In genomic region chr10:88077977-88078376, GRCh38 we compare ENCODE assay signal across 18 cellular contexts.
DNase-seq lines count a peak whose midpoint lies in the region; ATAC-seq, FAIRE-seq and TF ChIP-seq lines count a peak whose summit lies in the region.
"Had no signal": no experiment of that assay in that cellular context is flagged by ENCODE, and none has a peak within 500 bp of the region (broad histone marks: within the 10 kb centered on the region; RNA-seq: fewer than 3 reads in every experiment).

No MANE protein-coding gene starts in this region.

- peak overlapping the region; percentile 30 for H2BK12ac ChIP-seq in trophoblast cell (ENCODE audit: low read length)

- peaks cover 3 to 8% of the 10 kb centered on the region in 2 experiments for H3K4me1 ChIP-seq in trophoblast cell (ENCODE audit: control insufficient read depth in 1 of 2, insufficient read depth in 2 of 2, low read length in 2 of 2)
- H3K4me1 ChIP-seq: BE2C had no signal

- no peak for TF ChIP-seq POLR2A in GM12891 (IDR thresholded peaks at IDR 0.05; ENCODE audit: low read depth, low read length)

- ATAC-seq in GM19463 (IDR thresholded peaks at IDR 0.05; ENCODE audit: unreplicated experiment) (no peak), left cardiac atrium (no peak)
- ATAC-seq: HCT116 had no signal

- H3K27ac ChIP-seq in trophoblast cell (ENCODE audit: low read depth, low read length), result no peak overlapping the region

- no peak overlapping the region for H2AK5ac ChIP-seq in trophoblast cell (ENCODE audit: low read length)

- no peak overlapping the region for H3K9ac ChIP-seq in trophoblast cell (ENCODE audit: low read length)

- H3K23ac ChIP-seq in trophoblast cell (ENCODE audit: low read length), result no peak overlapping the region

- H4K91ac ChIP-seq in trophoblast cell (ENCODE audit: low read depth, low read length), result no peak overlapping the region

- WGBS in trophoblast cell (ENCODE audit: extremely low coverage, insufficient coverage, insufficient read length), result no CpG with 5 or more reads among the region's 4 CpGs

- H2BK5ac ChIP-seq in trophoblast cell (ENCODE audit: low read depth, low read length, poor library complexity), result no peak overlapping the region

- DNase-seq in GM12891 (ENCODE audit: insufficient read length, low spot score) (no peak), HT1080 (ENCODE audit: low read depth) (peak; percentile 6), astrocyte of the hippocampus (ENCODE audit: low read depth, low spot score) (peak; percentile 12), trophoblast cell (no peak), NCI-H345 treated with DMSO at 0.1 percent for 48 hours (lab: John Stamatoyannopoulos, UW; ENCODE audit: unreplicated experiment) (no peak), left cardiac atrium (no peak)
- DNase-seq: BE2C, NCI-H1417 treated with DMSO at 0.1 percent for 48 hours, NCI-H187, NCI-H510A treated with DMSO at 0.1 percent for 48 hours, NCI-H774, OCI-M1, Right ventricle myocardium superior, SW 1271 had no signal

- no peak overlapping the region for H3K18ac ChIP-seq in trophoblast cell (ENCODE audit: low read length)

- H4K12ac ChIP-seq in trophoblast cell (ENCODE audit: low read depth, low read length), result no peak overlapping the region

- H3K4me2 ChIP-seq in trophoblast cell (ENCODE audit: low read length), result no peak overlapping the region

- H3K14ac ChIP-seq in trophoblast cell (ENCODE audit: low read length), result no peak overlapping the region

- peak; percentile 38 for FAIRE-seq in GM12891 (lab: Jason Lieb, UNC)
- FAIRE-seq: H1, HTR-8/SVneo had no signal

- no peak overlapping the region for H3K4ac ChIP-seq in trophoblast cell (ENCODE audit: low read depth, low read length)

- H3K79me2 ChIP-seq in trophoblast cell (ENCODE audit: control insufficient read depth, insufficient read depth, low read length, poor library complexity), result no peaks in the 10 kb centered on the region

- intact Hi-C loops in left cardiac atrium (cut with DNase I), result no loop called here

- no peaks in the 10 kb centered on the region for H3K36me3 ChIP-seq in trophoblast cell (ENCODE audit: control insufficient read depth in 1 of 2, insufficient read depth in 2 of 2, low read length in 2 of 2)
- H3K36me3 ChIP-seq: BE2C had no signal

- H4K8ac ChIP-seq in trophoblast cell (ENCODE audit: low read depth, low read length), result no peak overlapping the region

- no peak overlapping the region for H3K4me3 ChIP-seq in trophoblast cell (ENCODE audit: low read depth, low read length)

- H2BK120ac ChIP-seq in trophoblast cell (ENCODE audit: insufficient read depth, low read length, poor library complexity), result no peak overlapping the region

- peaks cover 5% of the 10 kb centered on the region for H3K79me1 ChIP-seq in trophoblast cell (ENCODE audit: low read length)

- no peaks in the 10 kb centered on the region for H3K9me3 ChIP-seq in trophoblast cell (ENCODE audit: insufficient read depth, low read depth, low read length)
- H3K9me3 ChIP-seq: BE2C had no signal

- no peak overlapping the region for H2AFZ ChIP-seq in trophoblast cell (ENCODE audit: insufficient read depth, low read length, poor library complexity)

- no peaks in the 10 kb centered on the region for H3K27me3 ChIP-seq in trophoblast cell (ENCODE audit: insufficient read depth, low read length)
- H3K27me3 ChIP-seq: BE2C had no signal

TF ChIP-seq in GM12891, 5 proteins besides CTCF, POLR2A, EP300 and RAD21:
- TF ChIP-seq PAX5 (IDR thresholded peaks at IDR 0.05; ENCODE audit: insufficient read depth, low read length, severe bottlenecking), result no peak
- no peak for TF ChIP-seq SPI1 (IDR thresholded peaks at IDR 0.05; ENCODE audit: low read depth, low read length)
- no peak for TF ChIP-seq POLR2AphosphoS5 (IDR thresholded peaks at IDR 0.05; ENCODE audit: low read depth, low read length)
- no peak for TF ChIP-seq POU2F2 (IDR thresholded peaks at IDR 0.05; ENCODE audit: low read depth, low read length)
TF ChIP-seq in GM12891: peak in this region for 0.

Comparison
In these comparisons a context has a peak if more than half of its experiments do, and no peak if none do; other contexts are left out.
1. DNase-seq: peak in HT1080 (single experiment) and astrocyte of the hippocampus (single experiment); none in GM12891 (single experiment), trophoblast cell (0 of 2), NCI-H345 treated with DMSO at 0.1 percent for 48 hours (single experiment) and left cardiac atrium (single experiment).